ENCODE assay signal across 8 cellular contexts in the genomic region with DNA sequence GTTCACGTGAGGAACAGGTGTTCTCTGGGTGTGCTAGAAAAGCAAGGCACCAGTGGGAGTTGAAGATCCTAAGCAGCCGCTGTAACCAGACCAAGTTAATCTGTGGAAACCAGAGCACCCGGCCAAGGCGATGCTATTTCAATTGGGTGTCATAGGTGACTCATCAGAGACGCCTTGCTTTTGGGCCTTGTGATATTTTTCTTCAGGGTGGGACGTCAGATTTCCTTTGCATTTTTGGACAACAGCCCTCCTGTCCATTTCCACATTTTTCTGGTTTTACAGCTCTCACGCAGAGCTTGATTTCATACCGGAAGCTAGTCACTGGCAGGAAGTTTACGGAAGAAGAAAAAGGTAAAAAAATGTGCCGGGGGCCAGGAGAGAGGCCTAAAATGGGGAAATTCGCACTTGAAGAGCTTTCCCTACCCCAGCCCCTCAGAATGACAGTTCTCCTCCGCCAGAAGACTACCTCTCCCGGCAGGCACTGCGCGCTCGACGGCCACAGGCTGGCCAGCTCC. TPM values are rescaled to one million over a fixed set of nuclear protein-coding genes. Genes with fewer than 3 reads are reported as not detected.
A peak's percentile ranks its signal among the peaks of the same experiment; 100 is the strongest.
DNase-seq lines count a peak whose midpoint lies in the region; ATAC-seq and TF ChIP-seq lines count a peak whose summit lies in the region.

No MANE protein-coding gene starts in this region.

- no peaks in the 10 kb centered on the region for H3K27me3 ChIP-seq in Karpas-422 (ENCODE audit: low read length)
- no peaks in the 10 kb centered on the region for H3K27me3 ChIP-seq in mucosa of rectum (ENCODE audit: control insufficient read depth in 2 of 2, insufficient read depth in 2 of 2, low read length in 2 of 2)

- DNase-seq in CD14-positive monocyte (ENCODE audit: low spot score) (peak; percentile 71), Karpas-422 (no peak), caudate nucleus (lab: John Stamatoyannopoulos, UW) (peak in 11 of 61 donors; percentile 6 to 74 (median 35)), NAMALWA (ENCODE audit: low spot score) (no peak)

- peak overlapping the region; percentile 86 to 92 for H3K4me3 Mint-ChIP-seq in CD14-positive monocyte

- peak overlapping the region; percentile 27; the same call in 1 of the 2 replicates for H3K9ac ChIP-seq in Karpas-422 (ENCODE audit: low read length)
- peak overlapping the region in 1 of 2 donors; percentile 42 for H3K9ac ChIP-seq in mucosa of rectum (ENCODE audit: low read depth in 1 of 2, low read length in 2 of 2)

- peak overlapping the region; percentile 53 for H3K4me3 ChIP-seq in Karpas-422 (ENCODE audit: low read length)
- peak overlapping the region; percentile 63 to 76 for H3K4me3 ChIP-seq in mucosa of rectum (ENCODE audit: low read length in 2 of 2)

- peaks cover 6 to 11% of the 10 kb centered on the region in 2 donors for H3K36me3 Mint-ChIP-seq in CD14-positive monocyte

- H3K4me1 ChIP-seq in Karpas-422 (ENCODE audit: low read length) (peaks cover 60% of the 10 kb centered on the region), mucosa of rectum (ENCODE audit: control insufficient read depth in 2 of 2, insufficient read depth in 2 of 2, low read length in 2 of 2) (peaks cover 8 to 11% of the 10 kb centered on the region in 2 donors)

- H3K27me3 Mint-ChIP-seq in CD14-positive monocyte (ENCODE audit: low read depth in 3 of 3), result peaks cover 5 to 7% (median 7%) of the 10 kb centered on the region in 3 donors

- H2AFZ ChIP-seq in Karpas-422 (ENCODE audit: low read length), result peak overlapping the region; percentile 25

- no peaks in the 10 kb centered on the region for H3K9me3 ChIP-seq in Karpas-422 (ENCODE audit: low read length)
- H3K9me3 ChIP-seq in mucosa of rectum (ENCODE audit: control insufficient read depth in 2 of 2, low read length in 2 of 2), result no peaks in the 10 kb centered on the region

- no peak for ATAC-seq in GM19351 (IDR thresholded peaks at IDR 0.05; ENCODE audit: unreplicated experiment)
- ATAC-seq in GM21515 (IDR thresholded peaks at IDR 0.05; ENCODE audit: unreplicated experiment), result no peak
- ATAC-seq in GM18505 (IDR thresholded peaks at IDR 0.05; ENCODE audit: unreplicated experiment), result no peak

- peaks cover 44% of the 10 kb centered on the region for H3K79me2 ChIP-seq in Karpas-422 (ENCODE audit: low read length)

- intact Hi-C loops in CD14-positive monocyte (cut with micrococcal nuclease), result no loop called here

- H3K9me2 ChIP-seq in Karpas-422 (replicated peaks; ENCODE audit: insufficient read depth, low read length), result no peaks in the 10 kb centered on the region

- peak overlapping the region; percentile 85 to 96 (median 91) for H3K27ac Mint-ChIP-seq in CD14-positive monocyte

- peak overlapping the region; percentile 67 for H3K4me2 ChIP-seq in Karpas-422 (ENCODE audit: low read depth, low read length, poor library complexity, severe bottlenecking)

- no peak overlapping the region for H3K27ac ChIP-seq in Karpas-422 (ENCODE audit: low read length)
- peak overlapping the region; percentile 53 for H3K27ac ChIP-seq in caudate nucleus (ENCODE audit: low read depth, low read length)
- H3K27ac ChIP-seq in mucosa of rectum (ENCODE audit: low read depth in 2 of 2, low read length in 2 of 2), result no peak overlapping the region

- no peak for TF ChIP-seq CTCF in CD14-positive monocyte (IDR thresholded peaks at IDR 0.05)

- no peak for TF ChIP-seq POLR2A in GM18505 (IDR thresholded peaks at IDR 0.05; ENCODE audit: borderline replicate concordance, extremely low read depth, insufficient read depth, insufficient read length)

- H3K36me3 ChIP-seq in Karpas-422 (ENCODE audit: insufficient read depth, low read length) (peaks cover 19% of the 10 kb centered on the region), mucosa of rectum (ENCODE audit: control insufficient read depth in 2 of 2, insufficient read depth in 2 of 2, low read length in 2 of 2) (no peaks in the 10 kb centered on the region)

- H3K9me3 Mint-ChIP-seq in CD14-positive monocyte, result peaks cover 0 to 2% (median 0%) of the 10 kb centered on the region in 7 donors

- H4K20me1 ChIP-seq in Karpas-422 (ENCODE audit: insufficient read depth, low read depth, low read length), result peaks cover 4% of the 10 kb centered on the region; the same call in 1 of the 2 replicates

- H3K4me1 Mint-ChIP-seq in CD14-positive monocyte, result peaks cover 33% of the 10 kb centered on the region

RNA-seq across cellular contexts. Expression of a gene that starts 0.5 kb away (rescaled TPM):
- polyA plus RNA-seq in CD14-positive monocyte, result 1 to 10 TPM; 3.0 to 3.2 TPM
- 22.7 and 79.9 TPM in 2 replicates for total RNA-seq in Karpas-422 (2014; rRNA removed; shearing (Covaris generic); ENCODE audit: low replicate concordance)
